In the genomic region with DNA sequence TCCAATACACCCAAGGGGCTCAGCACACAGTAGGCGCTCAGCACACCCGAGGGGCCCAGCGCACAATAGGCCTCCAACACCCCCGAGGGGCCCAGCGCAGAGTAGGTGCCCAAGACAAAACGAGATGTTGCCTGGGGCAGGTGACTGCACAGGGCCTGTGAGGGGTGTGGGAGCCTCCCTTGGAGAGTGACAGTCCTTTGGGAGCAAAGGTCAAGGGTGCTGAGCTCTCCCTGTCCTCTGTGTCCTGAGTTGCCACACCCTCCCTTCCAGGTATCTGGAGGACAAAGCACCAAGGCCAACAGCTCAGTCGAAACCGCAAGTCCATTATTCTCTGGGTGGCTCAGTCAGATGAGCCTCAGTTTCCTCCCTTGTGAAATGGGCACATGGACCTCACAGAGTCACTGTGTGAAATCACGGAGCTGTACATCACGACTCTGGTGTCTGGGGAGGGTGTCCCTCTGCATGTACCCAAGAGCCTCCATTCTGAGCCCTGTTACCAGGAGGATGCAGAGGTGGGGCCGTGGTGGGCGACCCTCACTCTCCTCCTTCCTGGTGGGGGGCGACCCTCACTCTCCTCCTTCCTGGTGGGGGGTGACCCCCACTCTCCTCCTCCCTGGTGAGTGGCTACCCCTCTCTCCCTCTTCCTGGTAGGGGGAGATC, we compare ENCODE assay signal across 12 cellular contexts.
A peak's percentile ranks its signal among the peaks of the same experiment; 100 is the strongest.
DNase-seq lines count a peak whose midpoint lies in the region; ATAC-seq and TF ChIP-seq lines count a peak whose summit lies in the region.
"Had no signal": no experiment of that assay in that cellular context is flagged by ENCODE, and none has a peak within 500 bp of the region (broad histone marks: within the 10 kb centered on the region; RNA-seq: fewer than 3 reads in every experiment).

No MANE protein-coding gene starts in this region.

- no peaks in the 10 kb centered on the region; the same call in 1 of the 2 replicates for H3K9me3 ChIP-seq in IMR-90 (ENCODE audit: control insufficient read depth, insufficient read depth, low read length)
- H3K9me3 ChIP-seq in body of pancreas, result no peaks in the 10 kb centered on the region
- H3K9me3 ChIP-seq: gastroesophageal sphincter had no signal

- no peak overlapping the region for H3K4me3 ChIP-seq in IMR-90 (ENCODE audit: insufficient read depth, low read depth, low read length)
- H3K4me3 ChIP-seq in body of pancreas, result no peak overlapping the region
- H3K4me3 ChIP-seq: gastroesophageal sphincter had no signal

- H3K56ac ChIP-seq in IMR-90 (ENCODE audit: extremely low read depth, insufficient read depth, low read length), result no peak overlapping the region

- no peak overlapping the region for H3K4me2 ChIP-seq in IMR-90 (ENCODE audit: low read depth, low read length)

- no peak overlapping the region for H3K4ac ChIP-seq in IMR-90 (ENCODE audit: low read depth, low read length)

- intact Hi-C loops in IMR-90 (cut with micrococcal nuclease), result no loop called here
- intact Hi-C loops in body of pancreas (cut with DNase I), result no loop called here
- intact Hi-C loops in posterior vena cava (cut with DNase I), result no loop called here

- peaks cover 34% of the 10 kb centered on the region for H3K27me3 ChIP-seq in IMR-90 (ENCODE audit: control insufficient read depth, insufficient read depth, low read length)
- H3K27me3 ChIP-seq in body of pancreas, result no peaks in the 10 kb centered on the region

- H2AK5ac ChIP-seq in IMR-90 (ENCODE audit: low read depth, low read length), result no peak overlapping the region

- no CpG with 5 or more reads among the region's 13 CpGs for WGBS in IMR-90 (ENCODE audit: extremely low coverage in 2 of 2, insufficient read length in 1 of 2), 2 experiments
- WGBS in body of pancreas, 2 donors, result 80 to 83% methylated on average over 9 to 13 of the region's 13 CpGs

- DNase-seq in NCI-H2171 treated with DMSO at 0.1 percent for 48 hours (lab: John Stamatoyannopoulos, UW) (peak; percentile 24), NCI-H2171 (lab: John Stamatoyannopoulos, UW) (no peak), IMR-90 (no peak), body of pancreas (peak in 3 of 4 donors; percentile 47 to 60 (median 56)), posterior vena cava (ENCODE audit: low spot score) (peak; percentile 75)
- DNase-seq: NCI-H1694; nucleus accumbens; stimulated activated CD4-positive, alpha-beta T cell treated with anti-CD3 and anti-CD28 coated beads, Interleukin-2, amount 100 ng/mL, for 24 hours had no signal

- CTCF ChIA-PET in IMR-90 (lab: Yijun Ruan, JAX), result no interaction called here

- H3K18ac ChIP-seq in IMR-90 (ENCODE audit: low read depth, low read length), result no peak overlapping the region

- ATAC-seq in IMR-90 (ENCODE audit: low read depth), result no peak
- no peak for ATAC-seq in body of pancreas
- no peak for ATAC-seq in HG02981 (IDR thresholded peaks at IDR 0.05; ENCODE audit: unreplicated experiment)
- ATAC-seq in GM19463 (IDR thresholded peaks at IDR 0.05; ENCODE audit: unreplicated experiment), result no peak
- ATAC-seq in HG02970 (IDR thresholded peaks at IDR 0.05; ENCODE audit: low FRiP score, unreplicated experiment), result no peak
- ATAC-seq: gastroesophageal sphincter had no signal

- H3K79me1 ChIP-seq in IMR-90 (ENCODE audit: low read depth in 1 of 2, low read length in 2 of 2), result no peaks in the 10 kb centered on the region

- no peak overlapping the region for H2BK15ac ChIP-seq in IMR-90 (ENCODE audit: low read depth, low read length)

- TF ChIP-seq CTCF in IMR-90 (conservative IDR thresholded peaks at IDR 0.05; ENCODE audit: low read depth, low read length), result no peak
- TF ChIP-seq CTCF in body of pancreas (IDR thresholded peaks at IDR 0.05), result no peak

- no peaks in the 10 kb centered on the region for H3K4me1 ChIP-seq in IMR-90 (ENCODE audit: control insufficient read depth, insufficient read depth, low read length)
- peaks cover 62% of the 10 kb centered on the region for H3K4me1 ChIP-seq in body of pancreas

- H4K5ac ChIP-seq in IMR-90 (ENCODE audit: low read depth, low read length), result no peak overlapping the region

- no peaks in the 10 kb centered on the region; the same call in 1 of the 2 replicates for H4K20me1 ChIP-seq in IMR-90 (ENCODE audit: insufficient read depth, low read length)

- H3K9ac ChIP-seq in IMR-90 (ENCODE audit: low read depth, low read length), result no peak overlapping the region

- TF ChIP-seq POLR2A in IMR-90 (IDR thresholded peaks at IDR 0.05; ENCODE audit: low read depth, low read length), result no peak
- no peak for TF ChIP-seq POLR2A in body of pancreas (IDR thresholded peaks at IDR 0.05)

- no peak overlapping the region for H4K91ac ChIP-seq in IMR-90 (ENCODE audit: insufficient read depth, low read depth, low read length)

- H3K27ac ChIP-seq in IMR-90 (ENCODE audit: insufficient read depth, low read length) (no peak overlapping the region), body of pancreas (peak overlapping the region in 3 of 4 donors; percentile 68 to 97 (median 90))
- H3K27ac ChIP-seq: gastroesophageal sphincter had no signal

- peak overlapping the region; percentile 61 for H2AK9ac ChIP-seq in IMR-90 (replicated peaks; ENCODE audit: low read depth, low read length, poor library complexity)

- H2BK5ac ChIP-seq in IMR-90 (ENCODE audit: low read depth, low read length, poor library complexity, severe bottlenecking), result no peak overlapping the region

- in situ Hi-C loops in IMR-90 (cut with MboI; ENCODE audit: low sequenced_read_pairs), result no loop called here

- no TSS peak for BruUV-seq in IMR-90 (replicated peaks; lab: Mats Ljungman, UMichigan)

- H3K14ac ChIP-seq in IMR-90 (replicated peaks; ENCODE audit: low read depth, low read length), result no peak overlapping the region

- no peak overlapping the region for H2BK20ac ChIP-seq in IMR-90 (ENCODE audit: low read depth, low read length)

- no peak for TF ChIP-seq RAD21 in IMR-90 (IDR thresholded peaks at IDR 0.05; ENCODE audit: low read length)

- H3K36me3 ChIP-seq in IMR-90 (ENCODE audit: control insufficient read depth, insufficient read depth, low read length), result no peaks in the 10 kb centered on the region
- H3K36me3 ChIP-seq in body of pancreas (replicated peaks in 1 of 2; ENCODE audit: insufficient read depth in 1 of 2, low read depth in 2 of 2), result no peaks in the 10 kb centered on the region
- H3K36me3 ChIP-seq: gastroesophageal sphincter had no signal

- no peak overlapping the region for H3K23ac ChIP-seq in IMR-90 (ENCODE audit: low read depth, low read length)

- no peak overlapping the region for H4K8ac ChIP-seq in IMR-90 (ENCODE audit: low read depth in 2 of 2, low read length in 2 of 2)

- H3K9me1 ChIP-seq in IMR-90 (ENCODE audit: insufficient read depth, low read length), result 0 out of 2 replicates have a peak, but pooled peaks cover 4% of the 10 kb centered on the region

- POLR2A ChIA-PET in IMR-90 (lab: Charles Lee; ENCODE audit: unreplicated experiment), result no interaction called here

- no peak overlapping the region for H2AFZ ChIP-seq in IMR-90 (replicated peaks; ENCODE audit: low read length, poor library complexity)

- dilution Hi-C loops in IMR-90 (cut with HindIII; ENCODE audit: low sequenced_read_pairs, unreplicated experiment), result no loop called here

- no peak overlapping the region for H2BK120ac ChIP-seq in IMR-90 (ENCODE audit: low read depth, low read length)

TF ChIP-seq in IMR-90, 13 proteins besides CTCF, POLR2A, EP300 and RAD21:
- no peak for TF ChIP-seq MXI1 (IDR thresholded peaks at IDR 0.05; ENCODE audit: borderline replicate concordance, low read depth, low read length)
- no peak for TF ChIP-seq RCOR1 (IDR thresholded peaks at IDR 0.05; ENCODE audit: insufficient replicate concordance, low read length)
- no peak for TF ChIP-seq MAFK (IDR thresholded peaks at IDR 0.05; ENCODE audit: low read depth, low read length)
- no peak for TF ChIP-seq FOS (IDR thresholded peaks at IDR 0.05; ENCODE audit: low read depth, low read length)
- TF ChIP-seq, protein P1, sequence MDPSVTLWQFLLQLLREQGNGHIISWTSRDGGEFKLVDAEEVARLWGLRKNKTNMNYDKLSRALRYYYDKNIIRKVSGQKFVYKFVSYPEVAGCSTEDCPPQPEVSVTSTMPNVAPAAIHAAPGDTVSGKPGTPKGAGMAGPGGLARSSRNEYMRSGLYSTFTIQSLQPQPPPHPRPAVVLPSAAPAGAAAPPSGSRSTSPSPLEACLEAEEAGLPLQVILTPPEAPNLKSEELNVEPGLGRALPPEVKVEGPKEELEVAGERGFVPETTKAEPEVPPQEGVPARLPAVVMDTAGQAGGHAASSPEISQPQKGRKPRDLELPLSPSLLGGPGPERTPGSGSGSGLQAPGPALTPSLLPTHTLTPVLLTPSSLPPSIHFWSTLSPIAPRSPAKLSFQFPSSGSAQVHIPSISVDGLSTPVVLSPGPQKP (IDR thresholded peaks at IDR 0.05; ENCODE audit: borderline replicate concordance, low read depth, low read length), result no peak
- no peak for TF ChIP-seq CHD1 (IDR thresholded peaks at IDR 0.05; ENCODE audit: low read depth, low read length)

Comparison
In these comparisons a context has a peak if more than half of its experiments do, and no peak if none do; other contexts are left out.
1. DNase-seq: peak in NCI-H2171 treated with DMSO at 0.1 percent for 48 hours (single experiment), body of pancreas (3 of 4) and posterior vena cava (single experiment); none in NCI-H2171 (single experiment) and IMR-90 (single experiment).